In genomic region chr12:52539024-52539820, GRCh38 we compare ENCODE assay signal across 10 cellular contexts.
A peak's percentile ranks its signal among the peaks of the same experiment; 100 is the strongest.
DNase-seq lines count a peak whose midpoint lies in the region; ATAC-seq lines count a peak whose summit lies in the region.
"Had no signal": no experiment of that assay in that cellular context is flagged by ENCODE, and none has a peak within 500 bp of the region (broad histone marks: within the 10 kb centered on the region; RNA-seq: fewer than 3 reads in every experiment).

No MANE protein-coding gene starts in this region.

- in situ Hi-C loops in KBM-7 (cut with MboI; ENCODE audit: low pct_unique_long_range_greater_than_20kb, low sequenced_read_pairs): no loop called here

- no peak for ATAC-seq in GM21526 (IDR thresholded peaks at IDR 0.05; ENCODE audit: low FRiP score, unreplicated experiment)

- peak; percentile 95 for DNase-seq in EH (ENCODE audit: low read depth)
- peak; percentile 16 for DNase-seq in NCI-H146 treated with DMSO at 0.1 percent for 48 hours (lab: John Stamatoyannopoulos, UW; ENCODE audit: unreplicated experiment)
- DNase-seq in astrocyte of the hippocampus (ENCODE audit: low read depth, low spot score): peak; percentile 68
- peak; percentile 20 for DNase-seq in medulla oblongata (ENCODE audit: extremely low spot score)
- no peak for DNase-seq in T-helper 9 cell
- no peak for DNase-seq in KBM-7
- DNase-seq in NOMO-1 treated with DMSO at 0.1 percent for 48 hours (lab: John Stamatoyannopoulos, UW; ENCODE audit: unreplicated experiment): no peak
- DNase-seq: NCI-H446 treated with DMSO at 0.1 percent for 48 hours, transverse colon had no signal

Comparison
In these comparisons a context has a peak if more than half of its experiments do, and no peak if none do; other contexts are left out.
1. DNase-seq: peak in EH (single experiment), NCI-H146 treated with DMSO at 0.1 percent for 48 hours (single experiment), astrocyte of the hippocampus (single experiment) and medulla oblongata (single experiment); none in T-helper 9 cell (single experiment), KBM-7 (single experiment) and NOMO-1 treated with DMSO at 0.1 percent for 48 hours (single experiment).